Comparison of ENCODE assay signal across 19 cellular contexts in the genomic region with DNA sequence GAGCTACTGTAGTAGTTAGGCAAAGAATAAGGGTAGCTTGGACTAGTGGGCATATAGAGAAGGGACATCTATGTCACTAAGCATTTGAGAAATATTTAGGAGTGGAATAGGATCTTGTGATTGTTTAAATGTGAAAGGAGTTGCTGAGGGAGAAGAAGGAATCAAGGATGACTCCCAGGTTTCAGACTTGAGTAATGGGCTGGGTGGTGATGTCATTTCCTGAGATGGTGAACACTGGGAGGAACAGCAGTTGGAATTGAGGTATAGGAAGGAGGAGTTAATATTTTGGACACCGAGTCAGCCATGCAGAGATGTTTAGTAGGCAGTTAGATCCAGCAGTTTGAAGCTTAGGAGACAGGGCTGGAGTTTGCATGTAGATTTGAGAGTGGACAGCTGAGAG. TPM values are rescaled to one million over a fixed set of nuclear protein-coding genes. Genes with fewer than 3 reads are reported as not detected.
DNase-seq lines count a peak whose midpoint lies in the region; ATAC-seq, FAIRE-seq and TF ChIP-seq lines count a peak whose summit lies in the region.
"Had no signal": no experiment of that assay in that cellular context is flagged by ENCODE, and none has a peak within 500 bp of the region (broad histone marks: within the 10 kb centered on the region; RNA-seq: fewer than 3 reads in every experiment).

No MANE protein-coding gene starts in this region.

- CTCF ChIA-PET in IMR-90 (lab: Yijun Ruan, JAX) (no interaction called here), H1 (lab: Charles Lee; ENCODE audit: partially characterized antibody) (interaction anchor here (1.0 to 1.9 kb wide), 2 partner anchors 24 to 139 kb away, joined by 3 to 5 read pairs; no protein-coding TSS in a partner anchor)

- H3K4ac ChIP-seq in IMR-90 (ENCODE audit: low read depth, low read length) (no peak overlapping the region), H1 (replicated peaks; ENCODE audit: insufficient read length, low read depth, low read length) (peak overlapping the region; percentile 62)

- DNase-seq in EL (peak; percentile 8), IMR-90 (peak; percentile 28), H1 (ENCODE audit: low read depth in 1 of 2, low spot score in 2 of 2) (no peak), GM12892 (ENCODE audit: insufficient read length) (no peak), type B pancreatic cell (ENCODE audit: extremely low spot score, unreplicated experiment) (no peak)
- no peak for DNase-seq in stimulated activated CD4-positive, alpha-beta T cell treated with anti-CD3 and anti-CD28 coated beads, Interleukin-4, amount 100 ng/mL, for 4 hours
- DNase-seq: BE2C; CD8-positive, alpha-beta T cell; DMS 273 treated with DMSO at 0.1 percent for 48 hours; Kasumi-1; NCI-H1417; NCI-H2029; NCI-H2171 treated with DMSO at 0.1 percent for 48 hours; NCI-H510A; SHP77 treated with DMSO at 0.1 percent for 48 hours had no signal

- no peak overlapping the region for H4K91ac ChIP-seq in IMR-90 (ENCODE audit: insufficient read depth, low read depth, low read length)
- H4K91ac ChIP-seq in H1 (replicated peaks; ENCODE audit: insufficient read length, low read length), result peak overlapping the region; percentile 37

- no peak overlapping the region for H4K8ac ChIP-seq in IMR-90 (ENCODE audit: low read depth in 2 of 2, low read length in 2 of 2)
- no peak overlapping the region for H4K8ac ChIP-seq in H1 (ENCODE audit: extremely low read depth, insufficient read depth, low read length)

- dilution Hi-C loops in IMR-90 (cut with HindIII; ENCODE audit: low sequenced_read_pairs, unreplicated experiment), result no loop called here

- intact Hi-C loops in IMR-90 (cut with micrococcal nuclease), result no loop called here

- H3K27ac Mint-ChIP-seq in type B pancreatic cell, result no peak overlapping the region
- H3K27ac Mint-ChIP-seq: CD8-positive, alpha-beta T cell had no signal

- H3K9me3 ChIP-seq in IMR-90 (ENCODE audit: control insufficient read depth, insufficient read depth, low read length), result no peaks in the 10 kb centered on the region
- peaks cover 0 to 4% of the 10 kb centered on the region in 2 experiments; a peak in 1 of 4 replicates for H3K9me3 ChIP-seq in H1 (ENCODE audit: insufficient read depth in 2 of 2, low read depth in 1 of 2, low read length in 1 of 2)
- 0 out of 2 replicates have a peak, but pooled peaks cover 5% of the 10 kb centered on the region for H3K9me3 ChIP-seq in iPS-20b (ENCODE audit: insufficient read depth, low read depth, low read length)
- H3K9me3 ChIP-seq: BE2C had no signal

- no peak for TF ChIP-seq CTCF in IMR-90 (conservative IDR thresholded peaks at IDR 0.05; ENCODE audit: low read depth, low read length)
- no peak for TF ChIP-seq CTCF in H1 (IDR thresholded peaks at IDR 0.05; ENCODE audit: control extremely low read depth in 1 of 3, insufficient read depth in 1 of 3, low read depth in 1 of 3, low read length in 3 of 3)
- no peak for TF ChIP-seq CTCF in type B pancreatic cell (conservative IDR thresholded peaks at IDR 0.05)

- no peak overlapping the region for H2BK15ac ChIP-seq in IMR-90 (ENCODE audit: low read depth, low read length)
- no peak overlapping the region; the same call in 1 of the 2 replicates for H2BK15ac ChIP-seq in H1 (ENCODE audit: low read length)

- FAIRE-seq in H1 (lab: Jason Lieb, UNC) (no peak), GM12892 (lab: Jason Lieb, UNC) (no peak)

- ATAC-seq in IMR-90 (ENCODE audit: low read depth), result no peak
- no peak for ATAC-seq in HG03342 (IDR thresholded peaks at IDR 0.05; ENCODE audit: unreplicated experiment)
- ATAC-seq: CD8-positive, alpha-beta T cell; HCT116; Panc1 had no signal

- no peaks in the 10 kb centered on the region for H3K9me1 ChIP-seq in IMR-90 (ENCODE audit: insufficient read depth, low read length)

- no TSS peak for BruUV-seq in IMR-90 (replicated peaks; lab: Mats Ljungman, UMichigan)

- in situ Hi-C loops in IMR-90 (cut with MboI; ENCODE audit: low sequenced_read_pairs), result no loop called here

- no peak overlapping the region for H3K56ac ChIP-seq in IMR-90 (ENCODE audit: extremely low read depth, insufficient read depth, low read length)
- H3K56ac ChIP-seq in H1 (replicated peaks; ENCODE audit: insufficient read length, low read depth, low read length), result no peak overlapping the region

- no peak overlapping the region for H2BK20ac ChIP-seq in IMR-90 (ENCODE audit: low read depth, low read length)
- peak overlapping the region; percentile 99 for H2BK20ac ChIP-seq in H1 (ENCODE audit: low read length)

- H3K23me2 ChIP-seq in H1 (ENCODE audit: low read depth, low read length), result 0 out of 2 replicates have a peak, but pooled peaks cover 1% of the 10 kb centered on the region

- no peaks in the 10 kb centered on the region for H3K79me2 ChIP-seq in H1 (ENCODE audit: control insufficient read depth in 1 of 2, insufficient read depth in 2 of 2, low read length in 2 of 2)

- 100% methylated on average over 1 of the region's 1 CpG; no CpG with 5 or more reads in 1 of the 2 experiments for WGBS in IMR-90 (ENCODE audit: extremely low coverage in 2 of 2, insufficient read length in 1 of 2), 2 experiments
- 94% methylated on average over 1 of the region's 1 CpG; no CpG with 5 or more reads in 1 of the 2 experiments for WGBS in H1 (ENCODE audit: extremely low coverage in 1 of 2, insufficient coverage in 1 of 2, insufficient read length in 1 of 2, insufficient replicate concordance in 2 of 2, low coverage in 1 of 2, low lambda C conversion rate in 2 of 2, missing lambda C conversion rate in 1 of 2), 2 experiments

- no peaks in the 10 kb centered on the region; the same call in none of the 2 replicates for H3K4me1 ChIP-seq in IMR-90 (ENCODE audit: control insufficient read depth, insufficient read depth, low read length)
- peaks cover 8 to 28% (median 19%) of the 10 kb centered on the region in 4 experiments for H3K4me1 ChIP-seq in H1 (replicated peaks in 1 of 4; ENCODE audit: control insufficient read depth in 3 of 4, insufficient read depth in 4 of 4, low read length in 3 of 4)
- peaks cover 49% of the 10 kb centered on the region for H3K4me1 ChIP-seq in iPS-20b (ENCODE audit: insufficient read depth, low read length)
- H3K4me1 ChIP-seq: BE2C had no signal

- no peak overlapping the region; the same call in 1 of the 2 replicates for H3K4me2 ChIP-seq in IMR-90 (ENCODE audit: low read depth, low read length)
- H3K4me2 ChIP-seq in H1 (ENCODE audit: insufficient read depth in 1 of 2, low read depth in 2 of 2, low read length in 2 of 2), result peak overlapping the region in 1 of 2 experiments; percentile 44; a peak in 1 of 4 replicates

- H2BK120ac ChIP-seq in IMR-90 (ENCODE audit: low read depth, low read length) (no peak overlapping the region), H1 (replicated peaks; ENCODE audit: low read depth, low read length) (peak overlapping the region; percentile 91)

- TF ChIP-seq POLR2A in IMR-90 (IDR thresholded peaks at IDR 0.05; ENCODE audit: low read depth, low read length), result no peak
- no peak for TF ChIP-seq POLR2A in H1 (IDR thresholded peaks at IDR 0.05; ENCODE audit: control extremely low read depth in 1 of 2, low read depth in 2 of 2, low read length in 2 of 2)
- no peak for TF ChIP-seq POLR2A in GM12892 (IDR thresholded peaks at IDR 0.05; ENCODE audit: low read depth, low read length)

- H3K27me3 ChIP-seq in IMR-90 (ENCODE audit: control insufficient read depth, insufficient read depth, low read length) (no peaks in the 10 kb centered on the region), H1 (replicated peaks in 1 of 4; ENCODE audit: control insufficient read depth in 3 of 4, extremely low read depth in 1 of 4, insufficient read depth in 3 of 4, low read length in 3 of 4) (no peaks in the 10 kb centered on the region), iPS-20b (ENCODE audit: insufficient read depth, low read length) (no peaks in the 10 kb centered on the region)
- H3K27me3 ChIP-seq: BE2C had no signal

- H2AK5ac ChIP-seq in IMR-90 (ENCODE audit: low read depth, low read length) (no peak overlapping the region), H1 (ENCODE audit: low read depth, low read length) (peak overlapping the region; percentile 97)

- H3K27ac ChIP-seq in IMR-90 (ENCODE audit: insufficient read depth, low read length) (no peak overlapping the region), H1 (ENCODE audit: low read depth, low read length) (no peak overlapping the region; the same call in 1 of the 2 replicates), iPS-20b (ENCODE audit: low read length) (peak overlapping the region; percentile 8)

- H3K14ac ChIP-seq in IMR-90 (replicated peaks; ENCODE audit: low read depth, low read length) (0 out of 2 replicates have a peak overlapping the region, but pooled peaks have one; percentile 2), H1 (ENCODE audit: insufficient read length) (no peak overlapping the region)

- H3K79me1 ChIP-seq in IMR-90 (ENCODE audit: low read depth in 1 of 2, low read length in 2 of 2) (no peaks in the 10 kb centered on the region), H1 (ENCODE audit: low read depth, low read length) (no peaks in the 10 kb centered on the region)

- peak overlapping the region; percentile 99 for H2BK12ac ChIP-seq in H1 (ENCODE audit: low read depth, low read length)

- no peak overlapping the region for H3K4me3 Mint-ChIP-seq in type B pancreatic cell
- H3K4me3 Mint-ChIP-seq: CD8-positive, alpha-beta T cell had no signal

- H3K23ac ChIP-seq in IMR-90 (ENCODE audit: low read depth, low read length) (no peak overlapping the region), H1 (ENCODE audit: insufficient read length) (no peak overlapping the region)

- no peak overlapping the region for H2AK9ac ChIP-seq in IMR-90 (replicated peaks; ENCODE audit: low read depth, low read length, poor library complexity)

- no peak overlapping the region for H3K4me3 ChIP-seq in IMR-90 (ENCODE audit: insufficient read depth, low read depth, low read length)
- H3K4me3 ChIP-seq in H1 (ENCODE audit: extremely low read depth in 1 of 4, insufficient read depth in 2 of 4, low read depth in 3 of 4, low read length in 4 of 4), result peak overlapping the region in 1 of 4 experiments; percentile 51; a peak in 1 of 8 replicates
- no peak overlapping the region for H3K4me3 ChIP-seq in iPS-20b (ENCODE audit: low read length)

- peak overlapping the region; percentile 46 for H2AFZ ChIP-seq in IMR-90 (replicated peaks; ENCODE audit: low read length, poor library complexity)
- no peak overlapping the region for H2AFZ ChIP-seq in H1 (ENCODE audit: low read length)

- POLR2A ChIA-PET in IMR-90 (lab: Charles Lee; ENCODE audit: unreplicated experiment), result no interaction called here
- POLR2A ChIA-PET in H1 (lab: Charles Lee; ENCODE audit: partially characterized antibody), result no interaction called here

- TF ChIP-seq RAD21 in IMR-90 (IDR thresholded peaks at IDR 0.05; ENCODE audit: low read length) (no peak), H1 (IDR thresholded peaks at IDR 0.05 in 1 of 2, conservative IDR thresholded peaks at IDR 0.05 in 1 of 2; ENCODE audit: low read depth in 2 of 2, low read length in 2 of 2) (no peak)

- peaks cover 4% of the 10 kb centered on the region for H3K36me3 Mint-ChIP-seq in type B pancreatic cell
- H3K36me3 Mint-ChIP-seq: CD8-positive, alpha-beta T cell had no signal

- H3K9ac ChIP-seq in IMR-90 (ENCODE audit: low read depth, low read length), result no peak overlapping the region
- no peak overlapping the region for H3K9ac ChIP-seq in H1 (replicated peaks in 1 of 4; ENCODE audit: extremely low read depth in 1 of 4, low read depth in 3 of 4, low read length in 3 of 4)
- H3K9ac ChIP-seq in iPS-20b (ENCODE audit: low read depth, low read length), result no peak overlapping the region; the same call in 1 of the 2 replicates

- no peak overlapping the region for H4K5ac ChIP-seq in IMR-90 (ENCODE audit: low read depth, low read length)
- H4K5ac ChIP-seq in H1 (ENCODE audit: insufficient read length, low read depth, low read length), result peak overlapping the region; percentile 1

- no peak overlapping the region for H3K18ac ChIP-seq in IMR-90 (ENCODE audit: low read depth, low read length)
- peak overlapping the region; percentile 9 for H3K18ac ChIP-seq in H1 (ENCODE audit: extremely low read depth, low read length)

- peaks cover 10% of the 10 kb centered on the region for H3K9me3 Mint-ChIP-seq in type B pancreatic cell
- H3K9me3 Mint-ChIP-seq: CD8-positive, alpha-beta T cell had no signal

- no peaks in the 10 kb centered on the region for H3K4me1 Mint-ChIP-seq in type B pancreatic cell (ENCODE audit: unreplicated experiment)

- no peak for TF ChIP-seq EP300 in H1 (IDR thresholded peaks at IDR 0.05; ENCODE audit: borderline replicate concordance in 1 of 2, low read depth in 2 of 2, low read length in 2 of 2)

- no peak overlapping the region for H2BK5ac ChIP-seq in IMR-90 (ENCODE audit: low read depth, low read length, poor library complexity, severe bottlenecking)
- peak overlapping the region; percentile 96; the same call in 1 of the 2 replicates for H2BK5ac ChIP-seq in H1 (ENCODE audit: low read depth, low read length)

- no peaks in the 10 kb centered on the region for H3K36me3 ChIP-seq in IMR-90 (ENCODE audit: control insufficient read depth, insufficient read depth, low read length)
- H3K36me3 ChIP-seq in H1 (ENCODE audit: control insufficient read depth in 2 of 4, insufficient read depth in 4 of 4, low read length in 3 of 4), result no peaks in the 10 kb centered on the region
- H3K36me3 ChIP-seq in iPS-20b (ENCODE audit: insufficient read depth, low read depth, low read length), result no peaks in the 10 kb centered on the region
- H3K36me3 ChIP-seq: BE2C had no signal

- H4K20me1 ChIP-seq in IMR-90 (ENCODE audit: insufficient read depth, low read length) (no peaks in the 10 kb centered on the region), H1 (replicated peaks in 1 of 2; ENCODE audit: control insufficient read depth in 1 of 2, insufficient read depth in 2 of 2, low read length in 2 of 2) (no peaks in the 10 kb centered on the region)

- H3K27me3 Mint-ChIP-seq in type B pancreatic cell, result peaks cover 3% of the 10 kb centered on the region

RNA-seq across cellular contexts. Expression of gene REXO2, which starts 40.1 kb away (rescaled TPM):
- total RNA-seq in IMR-90 (2012; rRNA removed) (179 and 276 TPM in 2 replicates), type B pancreatic cell (ENCODE audit: low replicate concordance) (84.9 and 166 TPM in 2 replicates)
- polyA plus RNA-seq in IMR-90 (2012; rRNA removed) (255 and 257 TPM in 2 replicates), H1 (2011; rRNA removed) (95.9 and 114 TPM in 2 replicates)
- 284 and 311 TPM in 2 replicates for polyA plus RNA-seq in IMR-90 (2012; cell fraction: cytosol; rRNA removed)
- polyA plus RNA-seq in IMR-90 (2012; cell fraction: nucleus; rRNA removed; ENCODE audit: low replicate concordance), result 112 and 307 TPM in 2 replicates
- 109 and 111 TPM in 2 replicates for total RNA-seq in H1 (2021; fragmentation: NEBNext Ultra II Directional; extraction: Animal tissue kit (Norgen Biotek cat#: 25700))
- 157 TPM for polyA plus RNA-seq in H1 (2011; cell fraction: cytosol; rRNA removed)
- 57.0 TPM for polyA plus RNA-seq in H1 (2011; cell fraction: nucleus; rRNA removed)
- polyA plus RNA-seq in H1 (2012, experiment 1 of 2), result 91.7 to 127 TPM (median 105 TPM) in 4 replicates
- polyA plus RNA-seq in H1 (2012, experiment 2 of 2), result 31.3 TPM
- 146 TPM for polyA plus RNA-seq in H1 (2013, experiment 1 of 2)
- polyA plus RNA-seq in H1 (2013, experiment 2 of 2), result 153 TPM
- 26.4 and 38.7 TPM in 2 replicates for polyA minus RNA-seq in H1 (2011; rRNA and poly(A)+ RNA removed)
- 54.5 TPM for polyA minus RNA-seq in H1 (2011; cell fraction: cytosol; rRNA and poly(A)+ RNA removed)
- polyA minus RNA-seq in H1 (2011; cell fraction: nucleus; rRNA and poly(A)+ RNA removed), result 37.9 TPM
- polyA plus RNA-seq in GM12892 (2012; ENCODE audit: missing spikeins), result 14.0 TPM

Comparison
In these comparisons a context has a peak if more than half of its experiments do, and no peak if none do; other contexts are left out.
1. DNase-seq: peak in EL (single experiment) and IMR-90 (single experiment); none in H1 (0 of 2), GM12892 (single experiment), type B pancreatic cell (single experiment) and stimulated activated CD4-positive, alpha-beta T cell treated with anti-CD3 and anti-CD28 coated beads, Interleukin-4, amount 100 ng/mL, for 4 hours (0 of 2).